Comparison of ENCODE assay signal across 18 cellular contexts in the genomic region with DNA sequence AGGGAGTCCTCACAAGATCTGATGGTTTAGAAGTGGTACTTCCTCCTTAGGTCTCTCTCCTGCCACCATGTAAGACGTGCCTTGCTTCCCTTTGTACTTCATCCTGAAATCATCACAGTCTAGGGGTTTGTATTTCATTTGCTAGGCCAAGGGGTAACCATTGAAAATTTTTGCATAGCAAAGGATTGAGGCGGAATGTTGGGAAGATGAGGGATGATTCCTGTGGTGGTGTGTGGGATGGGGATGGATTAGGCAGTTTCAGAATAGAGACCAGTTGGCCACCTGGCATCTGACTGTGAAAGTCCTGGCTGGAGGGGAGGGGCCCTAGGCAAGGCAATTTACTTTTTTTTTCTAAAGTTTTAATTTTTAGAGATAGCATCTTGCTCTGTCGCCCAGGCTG.
DNase-seq lines count a peak whose midpoint lies in the region; ATAC-seq, FAIRE-seq and TF ChIP-seq lines count a peak whose summit lies in the region.
"Had no signal": no experiment of that assay in that cellular context is flagged by ENCODE, and none has a peak within 500 bp of the region (broad histone marks: within the 10 kb centered on the region; RNA-seq: fewer than 3 reads in every experiment).

No MANE protein-coding gene starts in this region.

- no peaks in the 10 kb centered on the region for H3K79me2 ChIP-seq in H1 (ENCODE audit: control insufficient read depth in 1 of 2, insufficient read depth in 2 of 2, low read length in 2 of 2)

- H3K4ac ChIP-seq in H1 (replicated peaks; ENCODE audit: insufficient read length, low read depth, low read length), result no peak overlapping the region

- H2BK120ac ChIP-seq in H1 (replicated peaks; ENCODE audit: low read depth, low read length), result no peak overlapping the region

- no peak for TF ChIP-seq POLR2A in H1 (IDR thresholded peaks at IDR 0.05; ENCODE audit: control extremely low read depth in 1 of 2, low read depth in 2 of 2, low read length in 2 of 2)

- no peak for FAIRE-seq in H1 (lab: Jason Lieb, UNC)
- FAIRE-seq: A549, GM12892 had no signal

- H2AK5ac ChIP-seq in H1 (ENCODE audit: low read depth, low read length), result no peak overlapping the region

- no peaks in the 10 kb centered on the region for H3K27me3 ChIP-seq in H1 (replicated peaks in 1 of 4; ENCODE audit: control insufficient read depth in 3 of 4, extremely low read depth in 1 of 4, insufficient read depth in 3 of 4, low read length in 3 of 4)
- H3K27me3 ChIP-seq: BLaER1 had no signal

- H3K36me3 Mint-ChIP-seq in activated naive CD4-positive, alpha-beta T cell treated with anti-CD3 and anti-CD28 coated beads, Interleukin-2, amount 10 ng/mL, durations not matched to agents 7 days and 5 days, result peaks cover 5% of the 10 kb centered on the region
- H3K36me3 Mint-ChIP-seq in naive B cell, result peaks cover 14 to 32% of the 10 kb centered on the region in 2 donors
- H3K36me3 Mint-ChIP-seq: CD14-positive monocyte had no signal

- H3K27ac ChIP-seq in H1 (ENCODE audit: low read depth, low read length), result no peak overlapping the region
- H3K27ac ChIP-seq: 22Rv1, A549, BLaER1 had no signal

- no peaks in the 10 kb centered on the region for H3K79me1 ChIP-seq in H1 (ENCODE audit: low read depth, low read length)

- H3K23ac ChIP-seq in H1 (ENCODE audit: insufficient read length), result no peak overlapping the region

- no peak overlapping the region for H4K5ac ChIP-seq in H1 (ENCODE audit: insufficient read length, low read depth, low read length)

- H2BK5ac ChIP-seq in H1 (ENCODE audit: low read depth, low read length), result no peak overlapping the region

- no peak overlapping the region for H2BK20ac ChIP-seq in H1 (ENCODE audit: low read length)

- no peaks in the 10 kb centered on the region for H3K23me2 ChIP-seq in H1 (ENCODE audit: low read depth, low read length)

- ATAC-seq in naive B cell (ENCODE audit: low read depth in 2 of 2), result no peak
- ATAC-seq: A549 had no signal

- peaks cover 11 to 15% of the 10 kb centered on the region in 2 experiments; a peak in 3 of 4 replicates for H3K9me3 ChIP-seq in H1 (ENCODE audit: insufficient read depth in 2 of 2, low read depth in 1 of 2, low read length in 1 of 2)

- no peak for DNase-seq in activated naive CD4-positive, alpha-beta T cell treated with anti-CD3 and anti-CD28 coated beads, Interleukin-2, amount 10 ng/mL, durations not matched to agents 7 days and 5 days
- DNase-seq in activated naive CD4-positive, alpha-beta T cell treated with anti-CD3 and anti-CD28 coated beads, Interleukin-2, amount 50 U/mL, for 16 hours, result no peak
- DNase-seq in H1 (ENCODE audit: low read depth in 1 of 2, low spot score in 2 of 2) (no peak), naive B cell (no peak), cerebellar nuclear complex (lab: John Stamatoyannopoulos, UW) (no peak), NOMO-1 (lab: John Stamatoyannopoulos, UW; ENCODE audit: unreplicated experiment in 2 of 2) (no peak)
- no peak for DNase-seq in stimulated activated CD4-positive, alpha-beta T cell treated with anti-CD3 and anti-CD28 coated beads, Interleukin-2, amount 100 ng/mL, for 24 hours
- DNase-seq: AML-193; CD4-positive, alpha-beta memory T cell; DMS153; DMS79; GDM1 had no signal

- 0 out of 8 replicates have a peak, but pooled peaks cover 0 to 2% (median 0%) of the 10 kb centered on the region in 4 experiments for H3K36me3 ChIP-seq in H1 (ENCODE audit: control insufficient read depth in 2 of 4, insufficient read depth in 4 of 4, low read length in 3 of 4)
- H3K36me3 ChIP-seq: HAP-1 had no signal

- no peak overlapping the region for H4K8ac ChIP-seq in H1 (ENCODE audit: extremely low read depth, insufficient read depth, low read length)

- no peak overlapping the region for H3K4me3 Mint-ChIP-seq in activated naive CD4-positive, alpha-beta T cell treated with anti-CD3 and anti-CD28 coated beads, Interleukin-2, amount 10 ng/mL, durations not matched to agents 7 days and 5 days
- peak overlapping the region in 1 of 8 donors; percentile 22 for H3K4me3 Mint-ChIP-seq in naive B cell
- H3K4me3 Mint-ChIP-seq: CD14-positive monocyte; CD4-positive, alpha-beta memory T cell had no signal

- no peak overlapping the region for H3K4me3 ChIP-seq in H1 (ENCODE audit: extremely low read depth in 1 of 4, insufficient read depth in 2 of 4, low read depth in 3 of 4, low read length in 4 of 4)
- H3K4me3 ChIP-seq: A549, BLaER1, HAP-1 had no signal

- no peak overlapping the region for H3K18ac ChIP-seq in H1 (ENCODE audit: extremely low read depth, low read length)

- H3K4me1 ChIP-seq in H1 (replicated peaks in 1 of 4; ENCODE audit: control insufficient read depth in 3 of 4, insufficient read depth in 4 of 4, low read length in 3 of 4), result peaks cover 0 to 7% (median 3%) of the 10 kb centered on the region in 4 experiments; a peak in 2 of 7 replicates
- H3K4me1 ChIP-seq: A549, BLaER1, HAP-1 had no signal

- H3K27me3 Mint-ChIP-seq in activated naive CD4-positive, alpha-beta T cell treated with anti-CD3 and anti-CD28 coated beads, Interleukin-2, amount 10 ng/mL, durations not matched to agents 7 days and 5 days, result no peaks in the 10 kb centered on the region
- no peaks in the 10 kb centered on the region for H3K27me3 Mint-ChIP-seq in naive B cell
- H3K27me3 Mint-ChIP-seq: CD4-positive, alpha-beta memory T cell had no signal

- H3K4me1 Mint-ChIP-seq in activated naive CD4-positive, alpha-beta T cell treated with anti-CD3 and anti-CD28 coated beads, Interleukin-2, amount 10 ng/mL, durations not matched to agents 7 days and 5 days, result peaks cover 5% of the 10 kb centered on the region
- peaks cover 24 to 39% (median 28%) of the 10 kb centered on the region in 3 donors for H3K4me1 Mint-ChIP-seq in naive B cell

- no peak for TF ChIP-seq EP300 in H1 (IDR thresholded peaks at IDR 0.05; ENCODE audit: borderline replicate concordance in 1 of 2, low read depth in 2 of 2, low read length in 2 of 2)

- H4K20me1 ChIP-seq in H1 (replicated peaks in 1 of 2; ENCODE audit: control insufficient read depth in 1 of 2, insufficient read depth in 2 of 2, low read length in 2 of 2), result no peaks in the 10 kb centered on the region
- H4K20me1 ChIP-seq: BLaER1 had no signal

- peak overlapping the region; percentile 61 for H3K27ac Mint-ChIP-seq in activated naive CD4-positive, alpha-beta T cell treated with anti-CD3 and anti-CD28 coated beads, Interleukin-2, amount 10 ng/mL, durations not matched to agents 7 days and 5 days
- H3K27ac Mint-ChIP-seq in naive B cell, result peak overlapping the region in 4 of 6 donors; percentile 4 to 45 (median 14)
- H3K27ac Mint-ChIP-seq: CD14-positive monocyte had no signal

- CTCF ChIA-PET in activated naive CD4-positive, alpha-beta T cell treated with anti-CD3 and anti-CD28 coated beads, Interleukin-2, amount 10 ng/mL, durations not matched to agents 7 days and 5 days (lab: Charles Lee), result no interaction called here
- CTCF ChIA-PET in H1 (lab: Charles Lee; ENCODE audit: partially characterized antibody), result interaction anchor here (1.0 to 1.2 kb wide), 2 partner anchors 9 to 84 kb away, joined by 3 to 5 read pairs; no protein-coding TSS in a partner anchor

- TF ChIP-seq RAD21 in H1 (IDR thresholded peaks at IDR 0.05 in 1 of 2, conservative IDR thresholded peaks at IDR 0.05 in 1 of 2; ENCODE audit: low read depth in 2 of 2, low read length in 2 of 2), result no peak

- no peak overlapping the region for H3K56ac ChIP-seq in H1 (replicated peaks; ENCODE audit: insufficient read length, low read depth, low read length)

- peaks cover 3% of the 10 kb centered on the region for H3K9me3 Mint-ChIP-seq in activated naive CD4-positive, alpha-beta T cell treated with anti-CD3 and anti-CD28 coated beads, Interleukin-2, amount 10 ng/mL, durations not matched to agents 7 days and 5 days
- peaks cover 0 to 10% (median 4%) of the 10 kb centered on the region in 7 donors for H3K9me3 Mint-ChIP-seq in naive B cell

- H4K91ac ChIP-seq in H1 (replicated peaks; ENCODE audit: insufficient read length, low read length), result no peak overlapping the region

- POLR2A ChIA-PET in H1 (lab: Charles Lee; ENCODE audit: partially characterized antibody), result no interaction called here

- WGBS in H1 (ENCODE audit: extremely low coverage in 1 of 2, insufficient coverage in 1 of 2, insufficient read length in 1 of 2, insufficient replicate concordance in 2 of 2, low coverage in 1 of 2, low lambda C conversion rate in 2 of 2, missing lambda C conversion rate in 1 of 2), 2 experiments, result 89% methylated on average over 3 of the region's 3 CpGs; no CpG with 5 or more reads in 1 of the 2 experiments

- H2BK12ac ChIP-seq in H1 (ENCODE audit: low read depth, low read length), result no peak overlapping the region

- no peak overlapping the region for H2AFZ ChIP-seq in H1 (ENCODE audit: low read length)

- no peak overlapping the region for H2BK15ac ChIP-seq in H1 (ENCODE audit: low read length)

- no peak overlapping the region for H3K14ac ChIP-seq in H1 (ENCODE audit: insufficient read length)

- no peak for TF ChIP-seq CTCF in H1 (IDR thresholded peaks at IDR 0.05; ENCODE audit: control extremely low read depth in 1 of 3, insufficient read depth in 1 of 3, low read depth in 1 of 3, low read length in 3 of 3)

- H3K4me2 ChIP-seq in H1 (ENCODE audit: insufficient read depth in 1 of 2, low read depth in 2 of 2, low read length in 2 of 2), result no peak overlapping the region
- H3K4me2 ChIP-seq: A549, BLaER1 had no signal

- no peak overlapping the region for H3K9ac ChIP-seq in H1 (replicated peaks in 1 of 4; ENCODE audit: extremely low read depth in 1 of 4, low read depth in 3 of 4, low read length in 3 of 4)
- H3K9ac ChIP-seq: BLaER1 had no signal

TF ChIP-seq in H1, 55 proteins besides CTCF, POLR2A, EP300 and RAD21:
- TF ChIP-seq BRCA1 (IDR thresholded peaks at IDR 0.05; ENCODE audit: low read depth, low read length), result no peak
- TF ChIP-seq JUND (IDR thresholded peaks at IDR 0.05; ENCODE audit: low read length), result no peak
- TF ChIP-seq CHD1 (IDR thresholded peaks at IDR 0.05; ENCODE audit: low read depth, low read length), result no peak
- peak; percentile 76; the same call in 1 of the 2 replicates for TF ChIP-seq TCF12 (IDR thresholded peaks at IDR 0.05; ENCODE audit: low read depth, low read length)
- TF ChIP-seq CBX8 (IDR thresholded peaks at IDR 0.05; ENCODE audit: borderline replicate concordance, low read depth, low read length), result no peak
- no peak for TF ChIP-seq TEAD4 (IDR thresholded peaks at IDR 0.05; ENCODE audit: low read depth, low read length)
- no peak for TF ChIP-seq SP1 (IDR thresholded peaks at IDR 0.05; ENCODE audit: low read depth, low read length)
- TF ChIP-seq GTF2F1 (IDR thresholded peaks at IDR 0.05; ENCODE audit: borderline replicate concordance, low read depth, low read length), result no peak
